ENCODE assay signal across 1 cellular context in genomic region chr7:47991741-47992311, GRCh38.
A peak's percentile ranks its signal among the peaks of the same experiment; 100 is the strongest.
TF ChIP-seq lines count a peak whose summit lies in the region.

No MANE protein-coding gene starts in this region.

TF ChIP-seq in GM12878, 131 proteins besides CTCF, POLR2A, EP300 and RAD21 (continued from another document and continues in another):
- TF ChIP-seq BCL3 (IDR thresholded peaks at IDR 0.05; ENCODE audit: borderline replicate concordance, insufficient read depth, low read depth, low read length, poor library complexity, severe bottlenecking), result peak; percentile 13
- TF ChIP-seq CREM (IDR thresholded peaks at IDR 0.05; ENCODE audit: low read depth), result 0 out of 2 replicates have a peak, but pooled peaks have one; percentile 5
- no peak for TF ChIP-seq ZNF622 (IDR thresholded peaks at IDR 0.05)
- TF ChIP-seq FOXM1 (IDR thresholded peaks at IDR 0.05; ENCODE audit: low read depth, low read length), result peak; percentile 42; the same call in 1 of the 2 replicates
- peak; percentile 66 for TF ChIP-seq IKZF1 (conservative IDR thresholded peaks at IDR 0.05)
- peak; percentile 53; the same call in 1 of the 3 replicates for TF ChIP-seq POU2F2 (IDR thresholded peaks at IDR 0.05; ENCODE audit: borderline replicate concordance, low read depth, low read length)
- TF ChIP-seq FOXK2 (IDR thresholded peaks at IDR 0.05), result no peak
- TF ChIP-seq SP1 (IDR thresholded peaks at IDR 0.05; ENCODE audit: low read depth, low read length), result peak; percentile 42
- no peak for TF ChIP-seq ELK1 (IDR thresholded peaks at IDR 0.05; ENCODE audit: low read depth, low read length)
- no peak for TF ChIP-seq PAX8 (IDR thresholded peaks at IDR 0.05)
- no peak for TF ChIP-seq YBX1 (IDR thresholded peaks at IDR 0.05)
- 0 out of 2 replicates have a peak, but pooled peaks have one; percentile 12 for TF ChIP-seq ZNF24 (IDR thresholded peaks at IDR 0.05)
- TF ChIP-seq GABPA (IDR thresholded peaks at IDR 0.05; ENCODE audit: low read depth), result 0 out of 2 replicates have a peak, but pooled peaks have one; percentile 17
- no peak for TF ChIP-seq SREBF2 (IDR thresholded peaks at IDR 0.05; ENCODE audit: low read length)
- TF ChIP-seq NR2C2 (IDR thresholded peaks at IDR 0.05; ENCODE audit: borderline replicate concordance, control insufficient read depth, insufficient read length, low read depth), result no peak
- TF ChIP-seq NFXL1 (IDR thresholded peaks at IDR 0.05; ENCODE audit: borderline replicate concordance), result no peak
- TF ChIP-seq NKRF (conservative IDR thresholded peaks at IDR 0.05), result no peak
- peak; percentile 64; the same call in 1 of the 2 replicates for TF ChIP-seq CBX5 (IDR thresholded peaks at IDR 0.05; ENCODE audit: low read depth)
- no peak for TF ChIP-seq BCLAF1 (IDR thresholded peaks at IDR 0.05)
- no peak for TF ChIP-seq ZNF274 (IDR thresholded peaks at IDR 0.05; ENCODE audit: insufficient read depth, insufficient read length)
- peak; percentile 53; the same call in 1 of the 2 replicates for TF ChIP-seq TCF12 (IDR thresholded peaks at IDR 0.05; ENCODE audit: low read depth, low read length)
- TF ChIP-seq SIN3A (IDR thresholded peaks at IDR 0.05; ENCODE audit: low read depth, low read length), result no peak
- 0 out of 2 replicates have a peak, but pooled peaks have one; percentile 30 for TF ChIP-seq HDGF (IDR thresholded peaks at IDR 0.05)
- TF ChIP-seq ZBTB4 (CRISPR knock-in tag; IDR thresholded peaks at IDR 0.05), result no peak
- no peak for TF ChIP-seq POLR2AphosphoS5 (IDR thresholded peaks at IDR 0.05; ENCODE audit: low read length)
- TF ChIP-seq GATAD2B (conservative IDR thresholded peaks at IDR 0.05; ENCODE audit: low read depth), result peak; percentile 64; the same call in 1 of the 2 replicates
- TF ChIP-seq ZNF384 (IDR thresholded peaks at IDR 0.05; ENCODE audit: borderline replicate concordance, low read depth, low read length), result no peak
- TF ChIP-seq JUNB (IDR thresholded peaks at IDR 0.05), result peak; percentile 59
- TF ChIP-seq MYB (IDR thresholded peaks at IDR 0.05; ENCODE audit: borderline replicate concordance, low read depth, low read length), result no peak
- TF ChIP-seq STAT1 (conservative IDR thresholded peaks at IDR 0.05), result no peak
- peak; percentile 44; the same call in 1 of the 2 replicates for TF ChIP-seq RELB (IDR thresholded peaks at IDR 0.05; ENCODE audit: low read depth)
- no peak for TF ChIP-seq USF2 (IDR thresholded peaks at IDR 0.05; ENCODE audit: borderline replicate concordance, low read depth, low read length)
- no peak for TF ChIP-seq CHD2 (IDR thresholded peaks at IDR 0.05; ENCODE audit: borderline replicate concordance, low read depth, low read length)
- TF ChIP-seq ZBTB11 (CRISPR knock-in tag; IDR thresholded peaks at IDR 0.05), result no peak
- TF ChIP-seq TBL1XR1 (IDR thresholded peaks at IDR 0.05; ENCODE audit: low read depth, low read length), result no peak
- no peak for TF ChIP-seq E4F1 (IDR thresholded peaks at IDR 0.05; ENCODE audit: borderline replicate concordance, partially characterized antibody)
- TF ChIP-seq SREBF1 (IDR thresholded peaks at IDR 0.05; ENCODE audit: low read length), result no peak
- peak; percentile 43 for TF ChIP-seq SKIL (IDR thresholded peaks at IDR 0.05; ENCODE audit: low read depth, poor library complexity, severe bottlenecking)
